8 cellular contexts compared by ENCODE assay signal in the genomic region with DNA sequence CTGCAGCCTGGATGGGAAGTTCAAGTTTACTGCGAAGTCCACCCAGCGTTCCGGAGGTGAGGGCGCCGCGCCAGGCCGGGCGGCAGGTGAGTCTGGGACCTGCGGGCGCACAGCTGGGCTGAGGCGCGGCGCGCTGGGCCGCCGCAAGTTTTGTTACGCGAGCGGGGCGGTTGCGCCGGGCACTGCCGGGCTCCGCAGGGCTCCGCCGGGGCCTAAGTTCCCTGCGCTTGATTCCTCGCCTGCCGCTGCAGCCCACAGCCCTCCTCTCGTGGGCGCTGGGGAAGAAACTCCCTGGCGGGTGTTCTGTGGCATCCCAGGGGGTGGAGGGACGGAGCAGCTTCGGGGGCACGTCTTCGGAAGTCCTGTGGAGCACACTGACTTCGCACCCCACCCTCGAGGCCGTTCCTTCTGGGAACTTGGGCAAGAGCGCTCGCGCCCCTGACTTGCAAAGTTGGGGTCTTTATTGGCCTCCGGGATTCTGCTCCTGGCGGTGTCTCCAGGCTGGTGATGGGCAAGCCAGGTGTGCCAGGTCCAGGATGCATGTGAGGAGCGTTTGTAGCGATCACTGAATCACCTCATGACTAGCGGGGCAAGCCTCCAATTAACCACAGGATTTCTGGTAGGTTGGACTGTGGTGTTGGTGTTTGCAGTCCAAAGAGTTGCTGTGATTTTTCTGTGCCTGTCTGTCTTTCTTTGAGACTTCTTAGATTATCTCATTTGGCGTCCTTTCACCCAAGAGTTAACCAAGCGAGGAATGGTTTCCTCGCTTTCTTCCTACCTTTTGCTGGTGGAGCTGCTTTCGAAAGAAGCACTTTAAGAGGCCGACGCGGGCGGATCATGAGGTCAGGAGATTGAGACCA. TPM values are rescaled to one million over a fixed set of nuclear protein-coding genes. Genes with fewer than 3 reads are reported as not detected.
A peak's percentile ranks its signal among the peaks of the same experiment; 100 is the strongest.
DNase-seq lines count a peak whose midpoint lies in the region; ATAC-seq and TF ChIP-seq lines count a peak whose summit lies in the region.
"Not testable (repeated sequence)": the region's sequence is repeated elsewhere in the genome, so short reads cannot be mapped to it uniquely, and the experiment has no call there.

No MANE protein-coding gene starts in this region.

- not testable (repeated sequence) for H3K9me3 Mint-ChIP-seq in Calu3 (ENCODE audit: low read depth, unreplicated experiment); stimulated activated naive B cell treated with anti-CD40 and anti-IgM and Interleukin-4, amounts not matched to agents 10 μg/mL and 1 μg/mL and 100 μg/mL, for 72 hours

- CTCF ChIA-PET in Calu3 (lab: Charles Lee), result not testable (repeated sequence)

- not testable (repeated sequence) for H3K36me3 ChIP-seq in mucosa of rectum (ENCODE audit: control insufficient read depth in 2 of 2, insufficient read depth in 2 of 2, low read length in 2 of 2)

- peak overlapping the region in 1 of 2 donors; percentile 66 for H3K9ac ChIP-seq in mucosa of rectum (ENCODE audit: low read depth in 1 of 2, low read length in 2 of 2)

- peak; percentile 35 for ATAC-seq in GM21528 (IDR thresholded peaks at IDR 0.05; ENCODE audit: low FRiP score, unreplicated experiment)
- peak; percentile 17 for ATAC-seq in HG03520 (IDR thresholded peaks at IDR 0.05; ENCODE audit: unreplicated experiment)
- peak; percentile 22 to 35 for ATAC-seq in stimulated activated naive B cell treated with anti-CD40 and anti-IgM and Interleukin-4, amounts not matched to agents 10 μg/mL and 1 μg/mL and 100 μg/mL, for 72 hours (replicated peaks)

- H3K27ac ChIP-seq in mucosa of rectum (ENCODE audit: low read depth in 2 of 2, low read length in 2 of 2), result peak overlapping the region; percentile 72 to 76

- peak overlapping the region; percentile 96 for H3K4me3 Mint-ChIP-seq in Calu3 (ENCODE audit: low read depth, unreplicated experiment)
- peak overlapping the region; percentile 95 to 97 for H3K4me3 Mint-ChIP-seq in stimulated activated naive B cell treated with anti-CD40 and anti-IgM and Interleukin-4, amounts not matched to agents 10 μg/mL and 1 μg/mL and 100 μg/mL, for 72 hours

- intact Hi-C loops in Calu3 (cut with micrococcal nuclease; ENCODE audit: unreplicated experiment), result not testable (repeated sequence)

- not testable (repeated sequence) for BruUV-seq in Calu3 (replicated peaks; lab: Mats Ljungman, UMichigan)

- not testable (repeated sequence) for H3K27me3 ChIP-seq in mucosa of rectum (ENCODE audit: control insufficient read depth in 2 of 2, insufficient read depth in 2 of 2, low read length in 2 of 2)

- H3K27ac Mint-ChIP-seq in Calu3 (ENCODE audit: unreplicated experiment), result not testable (repeated sequence)
- H3K27ac Mint-ChIP-seq in stimulated activated naive B cell treated with anti-CD40 and anti-IgM and Interleukin-4, amounts not matched to agents 10 μg/mL and 1 μg/mL and 100 μg/mL, for 72 hours, result peak overlapping the region; percentile 17

- H3K4me3 ChIP-seq in fibroblast of pulmonary artery (replicated peaks; ENCODE audit: low read depth, low read length), result peak overlapping the region; percentile 65
- peak overlapping the region; percentile 67 for H3K4me3 ChIP-seq in mucosa of rectum (ENCODE audit: low read length in 2 of 2)

- DNase-seq in Calu3 (peak; percentile 63), RPMI7951 (ENCODE audit: low read depth) (peak; percentile 1), activated gamma-delta T cell treated with Interleukin-2 at 50 U/mL for 16 hours (peak; percentile 6), fibroblast of pulmonary artery (ENCODE audit: low read depth) (peak; percentile 6)
- peak; percentile 17 for DNase-seq in stimulated activated naive B cell treated with anti-CD40 and anti-IgM and Interleukin-4, amounts not matched to agents 10 μg/mL and 1 μg/mL and 100 μg/mL, for 72 hours

- H3K4me1 ChIP-seq in mucosa of rectum (ENCODE audit: control insufficient read depth in 2 of 2, insufficient read depth in 2 of 2, low read length in 2 of 2), result not testable (repeated sequence)

- TF ChIP-seq CTCF in Calu3 (IDR thresholded peaks at IDR 0.05; ENCODE audit: unreplicated experiment); fibroblast of pulmonary artery (IDR thresholded peaks at IDR 0.05; ENCODE audit: low read length, missing control alignments): not testable (repeated sequence)

- H3K36me3 Mint-ChIP-seq in Calu3 (ENCODE audit: insufficient read depth, unreplicated experiment), result peaks cover 19% of the 10 kb centered on the region
- not testable (repeated sequence) for H3K36me3 Mint-ChIP-seq in stimulated activated naive B cell treated with anti-CD40 and anti-IgM and Interleukin-4, amounts not matched to agents 10 μg/mL and 1 μg/mL and 100 μg/mL, for 72 hours

- peaks cover 12% of the 10 kb centered on the region for H3K27me3 Mint-ChIP-seq in Calu3 (ENCODE audit: unreplicated experiment)
- not testable (repeated sequence) for H3K27me3 Mint-ChIP-seq in stimulated activated naive B cell treated with anti-CD40 and anti-IgM and Interleukin-4, amounts not matched to agents 10 μg/mL and 1 μg/mL and 100 μg/mL, for 72 hours

- not testable (repeated sequence) for H3K9me3 ChIP-seq in mucosa of rectum (ENCODE audit: control insufficient read depth in 2 of 2, low read length in 2 of 2)

- H3K4me1 Mint-ChIP-seq in Calu3 (ENCODE audit: low read depth, unreplicated experiment), result not testable (repeated sequence)
- H3K4me1 Mint-ChIP-seq in stimulated activated naive B cell treated with anti-CD40 and anti-IgM and Interleukin-4, amounts not matched to agents 10 μg/mL and 1 μg/mL and 100 μg/mL, for 72 hours, result peaks cover 9 to 11% of the 10 kb centered on the region in 2 donors

RNA-seq across cellular contexts. Expression of gene NBPF12, which starts 1.0 kb away (rescaled TPM):
- total RNA-seq in Calu3 (2022), result 7.8 and 9.5 TPM in 2 replicates
- 2.1 and 3.0 TPM in 2 replicates for total RNA-seq in RPMI7951 (2014; rRNA removed; shearing (Covaris generic))

Comparison
In these comparisons a context has a peak if more than half of its experiments do, and no peak if none do; other contexts are left out.
1. Peak in every context shown above with its lines: DNase-seq, ATAC-seq, H3K4me3 ChIP-seq and H3K27ac ChIP-seq.
2. DNase-seq: peak in every context shown above with its lines; median percentile 63 in Calu3; 17 in stimulated activated naive B cell treated with anti-CD40 and anti-IgM and Interleukin-4, amounts not matched to agents 10 μg/mL and 1 μg/mL and 100 μg/mL, for 72 hours; 6 in activated gamma-delta T cell treated with Interleukin-2 at 50 U/mL for 16 hours; 6 in fibroblast of pulmonary artery; 1 in RPMI7951.